In the genomic region with DNA sequence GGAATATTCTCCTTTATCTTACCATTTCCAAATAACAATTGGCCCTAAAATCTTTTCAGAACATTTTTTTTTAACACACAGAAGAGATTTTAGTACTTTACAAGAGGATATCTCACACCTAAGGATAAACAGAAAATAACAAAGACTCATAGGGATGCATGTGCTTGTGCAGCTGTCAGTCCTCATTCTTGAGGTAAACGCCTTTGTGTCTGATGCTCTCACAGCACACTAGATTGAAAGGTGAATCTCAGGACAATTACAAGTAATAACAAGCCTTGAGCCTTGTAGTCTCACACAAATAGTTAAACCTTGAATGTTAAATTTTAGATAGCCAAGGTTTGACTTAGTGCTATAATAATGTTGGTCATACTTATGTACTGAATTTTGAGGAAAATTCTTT, we compare ENCODE assay signal across 17 cellular contexts.
"Had no signal": no experiment of that assay in that cellular context is flagged by ENCODE, and none has a peak within 500 bp of the region (broad histone marks: within the 10 kb centered on the region; RNA-seq: fewer than 3 reads in every experiment).

No MANE protein-coding gene starts in this region.

- H3K9me3 Mint-ChIP-seq: activated naive CD8-positive, alpha-beta T cell treated with anti-CD3 and anti-CD28 coated beads for 36 hours; brain; nephron; stimulated activated naive B cell treated with anti-CD40 and anti-IgM and Interleukin-4, amounts not matched to agents 10 μg/mL and 1 μg/mL and 100 μg/mL, for 72 hours had no signal

- DNase-seq: activated CD4-positive, alpha-beta T cell treated with anti-CD3 and anti-CD28 coated beads, Interleukin-2, amount 50 U/mL, for 1 hour; activated CD8-positive, alpha-beta memory T cell treated with anti-CD3 and anti-CD28 coated beads for 24 hours; activated naive CD8-positive, alpha-beta T cell treated with anti-CD3 and anti-CD28 coated beads for 36 hours; amygdala; cerebellar nuclear complex; effector memory CD4-positive, alpha-beta T cell; heart left ventricle; immature natural killer cell; occipital lobe; stimulated activated CD4-positive, alpha-beta T cell treated with anti-CD3 and anti-CD28 coated beads, Interleukin-15, amount 100 ng/mL, for 24 hours; stimulated activated CD4-positive, alpha-beta T cell treated with anti-CD3 and anti-CD28 coated beads, Interleukin-4, amount 100 ng/mL, for 1 hour; stimulated activated naive B cell treated with anti-CD40 and anti-IgM and Interleukin-4, amounts not matched to agents 10 μg/mL and 1 μg/mL and 100 μg/mL, for 72 hours; thyroid gland had no signal

- H3K4me3 Mint-ChIP-seq: activated naive CD8-positive, alpha-beta T cell treated with anti-CD3 and anti-CD28 coated beads for 36 hours; activated T-helper 1 cell treated with anti-CD3 and anti-CD28 coated beads, Interleukin-12 subunit alpha, Interleukin-12 subunit beta, Interleukin-2, Interleukin-4 antibody, amounts not matched to agents 30 ng/mL and 10 ng/mL and 1 ng/mL, durations not matched to agents 14 hours and 24 hours and 36 hours; brain; immature natural killer cell; nephron; stimulated activated naive B cell treated with anti-CD40 and anti-IgM and Interleukin-4, amounts not matched to agents 10 μg/mL and 1 μg/mL and 100 μg/mL, for 72 hours had no signal

- H3K4me1 Mint-ChIP-seq: activated naive CD8-positive, alpha-beta T cell treated with anti-CD3 and anti-CD28 coated beads for 36 hours; immature natural killer cell; nephron; stimulated activated naive B cell treated with anti-CD40 and anti-IgM and Interleukin-4, amounts not matched to agents 10 μg/mL and 1 μg/mL and 100 μg/mL, for 72 hours had no signal

- H3K27ac Mint-ChIP-seq: activated naive CD8-positive, alpha-beta T cell treated with anti-CD3 and anti-CD28 coated beads for 36 hours; activated T-helper 1 cell treated with anti-CD3 and anti-CD28 coated beads, Interleukin-12 subunit alpha, Interleukin-12 subunit beta, Interleukin-2, Interleukin-4 antibody, amounts not matched to agents 30 ng/mL and 10 ng/mL and 1 ng/mL, durations not matched to agents 14 hours and 24 hours and 36 hours; immature natural killer cell; nephron; progenitor cell of endocrine pancreas; stimulated activated naive B cell treated with anti-CD40 and anti-IgM and Interleukin-4, amounts not matched to agents 10 μg/mL and 1 μg/mL and 100 μg/mL, for 72 hours had no signal

- H3K36me3 Mint-ChIP-seq: activated naive CD8-positive, alpha-beta T cell treated with anti-CD3 and anti-CD28 coated beads for 36 hours; brain; immature natural killer cell; stimulated activated naive B cell treated with anti-CD40 and anti-IgM and Interleukin-4, amounts not matched to agents 10 μg/mL and 1 μg/mL and 100 μg/mL, for 72 hours had no signal

- H3K27me3 Mint-ChIP-seq: activated naive CD8-positive, alpha-beta T cell treated with anti-CD3 and anti-CD28 coated beads for 36 hours; brain; progenitor cell of endocrine pancreas; stimulated activated naive B cell treated with anti-CD40 and anti-IgM and Interleukin-4, amounts not matched to agents 10 μg/mL and 1 μg/mL and 100 μg/mL, for 72 hours had no signal
